Comparison of ENCODE assay signal across 27 cellular contexts in the genomic region with DNA sequence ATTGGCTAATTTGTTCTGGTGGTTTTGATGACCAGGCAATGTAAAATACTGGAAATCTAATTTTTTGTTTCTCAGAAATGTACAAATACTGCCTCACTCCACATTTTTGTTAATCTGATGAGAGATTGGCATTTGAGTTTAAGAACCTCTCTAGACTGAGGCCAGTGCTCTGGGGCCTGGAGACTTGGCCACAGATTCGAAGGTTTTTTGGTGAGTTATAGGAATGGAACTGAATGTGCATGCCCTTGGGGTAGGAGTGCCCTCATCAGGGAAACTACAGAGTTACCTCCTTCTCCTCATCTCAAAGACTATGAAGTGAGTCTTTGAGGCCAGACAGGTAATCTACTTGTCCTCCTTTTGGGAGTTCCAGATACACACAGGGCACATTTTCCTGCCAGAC.
DNase-seq lines count a peak whose midpoint lies in the region; ATAC-seq lines count a peak whose summit lies in the region.
"Had no signal": no experiment of that assay in that cellular context is flagged by ENCODE, and none has a peak within 500 bp of the region (broad histone marks: within the 10 kb centered on the region; RNA-seq: fewer than 3 reads in every experiment).

No MANE protein-coding gene starts in this region.

- H3K27me3 ChIP-seq in adipocyte (replicated peaks; ENCODE audit: control insufficient read depth, insufficient read depth, low read length) = no peaks in the 10 kb centered on the region

- H3K9ac ChIP-seq in adipocyte (ENCODE audit: low read length) = peak overlapping the region; percentile 61

- peaks cover 32% of the 10 kb centered on the region for H3K4me1 ChIP-seq in adipocyte (ENCODE audit: control insufficient read depth, insufficient read depth, low read length)

- H3K4me3 ChIP-seq in adipocyte (ENCODE audit: low read length) = no peak overlapping the region

- peak; percentile 16 for DNase-seq in HPDE6-E6E7 (ENCODE audit: extremely low spot score)
- DNase-seq in adipocyte (ENCODE audit: low read depth) = peak; percentile 68
- DNase-seq in fibroblast of peridontal ligament (ENCODE audit: extremely low read depth) = peak; percentile 68
- DNase-seq in DMS79 treated with DMSO at 0.1 percent for 48 hours (lab: John Stamatoyannopoulos, UW) = no peak
- DNase-seq in activated gamma-delta T cell treated with Interleukin-2 at 50 U/mL for 16 hours = no peak
- DNase-seq in NCI-H146 treated with DMSO at 0.1 percent for 48 hours (lab: John Stamatoyannopoulos, UW; ENCODE audit: unreplicated experiment) = no peak
- DNase-seq: activated CD4-positive, alpha-beta T cell treated with anti-CD3 and anti-CD28 coated beads, Interleukin-2, amount 50 U/mL, for 1 hour; activated CD4-positive, CD25-positive, alpha-beta regulatory T cell; activated gamma-delta T cell; activated T-cell treated with anti-CD3 and anti-CD28 coated beads, Interleukin-2, amount 50 U/mL, for 24 hours; COR-L47; DMS53; GF-D8; GOT3; immature natural killer cell; KG1; mesenchymal stem cell; NCI-H1417; NCI-H2029 treated with DMSO at 0.1 percent for 48 hours; NCI-H345; NCI-H69; nephron progenitor cell; substantia nigra; T-helper 1 cell had no signal

- no peaks in the 10 kb centered on the region for H3K9me3 ChIP-seq in adipocyte (ENCODE audit: control insufficient read depth, low read length)

- H3K36me3 ChIP-seq in adipocyte (ENCODE audit: control insufficient read depth, insufficient read depth, low read length, severe bottlenecking) = no peaks in the 10 kb centered on the region

- ATAC-seq in GM21360 (IDR thresholded peaks at IDR 0.05; ENCODE audit: unreplicated experiment) = no peak
- ATAC-seq: Panc1; stimulated activated memory B cell treated with anti-CD40 and anti-IgM and Interleukin-4, amounts not matched to agents 10 μg/mL and 1 μg/mL and 100 μg/mL, for 72 hours had no signal

Comparison
In these comparisons a context has a peak if more than half of its experiments do, and no peak if none do; other contexts are left out.
1. DNase-seq: peak in HPDE6-E6E7 (single experiment), adipocyte (single experiment) and fibroblast of peridontal ligament (single experiment); none in DMS79 treated with DMSO at 0.1 percent for 48 hours (single experiment), activated gamma-delta T cell treated with Interleukin-2 at 50 U/mL for 16 hours (single experiment) and NCI-H146 treated with DMSO at 0.1 percent for 48 hours (single experiment).